In the genomic region with DNA sequence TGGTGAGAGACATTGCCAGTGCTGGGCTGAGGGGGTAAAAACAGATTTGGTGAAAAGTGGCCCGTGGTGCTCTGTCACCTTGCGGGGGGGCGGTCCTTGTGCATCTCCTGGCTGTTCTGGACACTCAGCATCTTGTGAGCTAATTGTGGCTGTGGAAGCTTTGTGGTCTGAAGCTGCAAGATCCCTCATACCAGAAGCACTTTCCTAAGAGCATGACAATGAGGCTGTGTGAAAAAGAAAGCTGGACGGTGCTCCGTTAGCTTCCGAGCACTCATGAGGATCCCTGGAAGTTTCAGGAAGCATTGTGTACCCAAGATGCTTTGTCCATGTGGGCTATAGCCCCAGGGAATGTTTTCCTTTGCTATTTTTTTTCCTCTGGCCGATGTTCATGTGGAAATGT, we compare ENCODE assay signal across 17 cellular contexts.
"Had no signal": no experiment of that assay in that cellular context is flagged by ENCODE, and none has a peak within 500 bp of the region (broad histone marks: within the 10 kb centered on the region; RNA-seq: fewer than 3 reads in every experiment).

No MANE protein-coding gene starts in this region.

- H3K4me3 ChIP-seq: gastroesophageal sphincter, heart left ventricle, mucosa of descending colon, right lobe of liver, smooth muscle cell, thyroid gland had no signal

- H3K4me2 ChIP-seq: smooth muscle cell had no signal

- H3K4me1 Mint-ChIP-seq: activated CD4-positive, alpha-beta memory T cell treated with anti-CD3 and anti-CD28 coated beads, Interleukin-2, amount 10 ng/mL, durations not matched to agents 7 days and 5 days had no signal

- H3K4me1 ChIP-seq: right lobe of liver had no signal

- H3K4me3 Mint-ChIP-seq: activated CD4-positive, alpha-beta memory T cell treated with anti-CD3 and anti-CD28 coated beads, Interleukin-2, amount 10 ng/mL, durations not matched to agents 7 days and 5 days; activated T-cell treated with anti-CD3 and anti-CD28 coated beads, Interleukin-2, amount 50 U/mL, for 4 hours; immature natural killer cell; naive thymus-derived CD4-positive, alpha-beta T cell had no signal

- H3K27me3 ChIP-seq: gastroesophageal sphincter, heart left ventricle, right lobe of liver, thyroid gland had no signal

- H3K27ac ChIP-seq: gastroesophageal sphincter, heart left ventricle, right lobe of liver, thyroid gland, VCaP had no signal

- H3K27ac Mint-ChIP-seq: activated CD4-positive, alpha-beta memory T cell treated with anti-CD3 and anti-CD28 coated beads, Interleukin-2, amount 10 ng/mL, durations not matched to agents 7 days and 5 days; naive thymus-derived CD4-positive, alpha-beta T cell had no signal

- DNase-seq: activated CD4-positive, alpha-beta memory T cell treated with anti-CD3 and anti-CD28 coated beads, Interleukin-2, amount 10 ng/mL, durations not matched to agents 7 days and 5 days; activated CD4-positive, alpha-beta T cell treated with anti-CD3 and anti-CD28 coated beads for 1 hour; activated T-cell treated with anti-CD3 and anti-CD28 coated beads, Interleukin-2, amount 50 U/mL, for 4 hours; aorta; effector CD8-positive, alpha-beta T cell; heart left ventricle; immature natural killer cell; mesenchymal stem cell; mucosa of descending colon; right lobe of liver; stimulated activated CD4-positive, alpha-beta T cell treated with anti-CD3 and anti-CD28 coated beads, Interleukin-4, amount 100 ng/mL, for 1 hour; SW 1271; thyroid gland had no signal

- ATAC-seq: gastroesophageal sphincter; mucosa of descending colon; naive thymus-derived CD4-positive, alpha-beta T cell had no signal
